ENCODE assay signal across 22 cellular contexts in the genomic region with DNA sequence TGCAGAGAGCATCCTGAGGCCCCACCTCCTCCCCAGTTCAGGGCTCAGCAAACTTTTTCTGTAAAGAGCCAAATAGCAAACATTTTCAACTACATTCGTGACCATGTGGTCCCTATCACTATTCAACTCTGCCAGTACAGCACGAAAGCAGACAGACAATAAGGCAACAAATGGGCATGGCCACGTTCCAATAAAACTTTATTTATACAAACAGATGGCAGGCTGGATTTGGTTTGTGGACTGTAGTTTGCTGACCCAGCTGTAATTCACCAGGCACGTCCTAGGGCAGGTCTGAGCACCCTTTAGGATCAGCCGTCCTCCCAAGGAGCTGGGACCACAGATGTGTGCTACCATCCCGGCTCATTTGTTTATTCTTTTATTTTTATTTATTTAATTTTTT. TPM values are rescaled to one million over a fixed set of nuclear protein-coding genes. Genes with fewer than 3 reads are reported as not detected.
"Had no signal": no experiment of that assay in that cellular context is flagged by ENCODE, and none has a peak within 500 bp of the region (broad histone marks: within the 10 kb centered on the region; RNA-seq: fewer than 3 reads in every experiment).

No MANE protein-coding gene starts in this region.

- H3K27me3 ChIP-seq: breast epithelium, tibial nerve, vagina had no signal

- H3K9me3 Mint-ChIP-seq: activated naive CD4-positive, alpha-beta T cell treated with anti-CD3 and anti-CD28 coated beads, Interleukin-2, amount 50 U/mL, for 24 hours; neural crest cell had no signal

- ATAC-seq: foreskin keratinocyte; left lobe of liver; stimulated activated naive CD8-positive, alpha-beta T cell treated with anti-CD3 and anti-CD28 coated beads, Interleukin-15, Interleukin-2, amounts not matched to agents 100 U/mL and 50 U/mL, for 24 hours had no signal

- H3K4me1 ChIP-seq: breast epithelium, foreskin keratinocyte, prostate gland, tibial nerve, vagina had no signal

- H3K27me3 Mint-ChIP-seq: activated naive CD4-positive, alpha-beta T cell treated with anti-CD3 and anti-CD28 coated beads, Interleukin-2, amount 50 U/mL, for 24 hours had no signal

- DNase-seq: activated CD4-positive, alpha-beta T cell treated with anti-CD3 and anti-CD28 coated beads, Interleukin-2, amount 50 U/mL, for 4 hours; activated gamma-delta T cell; foreskin keratinocyte; hypothalamus; kidney; right cardiac atrium; stimulated activated naive CD8-positive, alpha-beta T cell treated with anti-CD3 and anti-CD28 coated beads, Interleukin-15, Interleukin-2, amounts not matched to agents 100 U/mL and 50 U/mL, for 24 hours; WERI-Rb-1 had no signal

- H3K9me3 ChIP-seq: breast epithelium, prostate gland, tibial nerve, vagina had no signal

- H3K27ac ChIP-seq: breast epithelium, coronary artery, foreskin keratinocyte, prostate gland, skin epidermis, tibial nerve, vagina, WERI-Rb-1 had no signal

- H3K4me1 Mint-ChIP-seq: activated naive CD4-positive, alpha-beta T cell treated with anti-CD3 and anti-CD28 coated beads, Interleukin-2, amount 50 U/mL, for 24 hours had no signal

- H3K36me3 Mint-ChIP-seq: activated naive CD4-positive, alpha-beta T cell treated with anti-CD3 and anti-CD28 coated beads, Interleukin-2, amount 50 U/mL, for 24 hours had no signal

- H3K36me3 ChIP-seq: breast epithelium, prostate gland, tibial nerve, vagina, WERI-Rb-1 had no signal

- H3K4me3 Mint-ChIP-seq: activated naive CD4-positive, alpha-beta T cell treated with anti-CD3 and anti-CD28 coated beads, Interleukin-2, amount 50 U/mL, for 24 hours; neural crest cell had no signal

- H3K27ac Mint-ChIP-seq: activated naive CD4-positive, alpha-beta T cell treated with anti-CD3 and anti-CD28 coated beads, Interleukin-2, amount 50 U/mL, for 24 hours had no signal

- H3K4me3 ChIP-seq: breast epithelium, coronary artery, lung, prostate gland, skin epidermis, tibial nerve, vagina had no signal

RNA-seq across cellular contexts. Expression of gene GPR142, which starts 37.5 kb away (rescaled TPM):
- total RNA-seq: astrocyte, breast epithelium, epithelial cell of proximal tubule, fibroblast of lung, foreskin keratinocyte, kidney, left lobe of liver, lung, osteocyte, right cardiac atrium had no signal
- polyA plus RNA-seq: fibroblast of lung, foreskin keratinocyte, right cardiac atrium had no signal

RNA-seq across cellular contexts. Expression of gene BTBD17, which starts 43.1 kb away (rescaled TPM):
- total RNA-seq: astrocyte, breast epithelium, epithelial cell of proximal tubule, foreskin keratinocyte, kidney, left lobe of liver, osteocyte, prostate gland, right cardiac atrium, tibial nerve, vagina had no signal
- polyA plus RNA-seq: fibroblast of lung, foreskin keratinocyte, lung, right cardiac atrium had no signal
